1 cellular context compared by ENCODE assay signal in genomic region chr6:163439390-163439789, GRCh38.
TF ChIP-seq lines count a peak whose summit lies in the region.

No MANE protein-coding gene starts in this region.

TF ChIP-seq in K562, 482 proteins besides CTCF, POLR2A, EP300 and RAD21 (continued from another document):
- TF ChIP-seq KDM1A (IDR thresholded peaks at IDR 0.05) (peak in 1 of 2 experiments; percentile 19; a peak in 1 of 4 replicates), BCOR (IDR thresholded peaks at IDR 0.05) (0 out of 2 replicates have a peak, but pooled peaks have one; percentile 15), CBFA2T3 (IDR thresholded peaks at IDR 0.05) (peak; percentile 56), C11orf30 (IDR thresholded peaks at IDR 0.05; ENCODE audit: low read depth) (peak; percentile 56; the same call in 1 of the 2 replicates)
